ENCODE assay signal across 18 cellular contexts in the genomic region with DNA sequence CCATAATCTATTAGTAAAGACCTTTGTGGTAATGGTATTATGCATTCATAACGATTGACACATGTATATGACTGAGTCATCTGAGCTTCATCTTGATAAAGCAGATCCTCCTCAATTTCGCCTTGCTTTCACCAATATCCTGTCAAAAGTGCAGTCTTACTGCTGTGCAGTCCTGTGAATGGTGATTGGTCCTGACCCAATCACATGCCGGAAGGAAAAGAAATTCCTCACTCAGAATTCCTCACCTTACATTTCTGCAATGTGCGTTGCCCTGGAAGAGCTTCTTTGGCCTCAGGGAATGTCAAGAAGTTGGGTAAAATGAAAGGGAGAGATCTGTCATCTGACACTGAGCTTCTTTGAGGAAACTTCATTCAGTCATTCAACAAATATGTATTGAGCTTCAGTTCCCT.
DNase-seq lines count a peak whose midpoint lies in the region; FAIRE-seq and TF ChIP-seq lines count a peak whose summit lies in the region.
"Had no signal": no experiment of that assay in that cellular context is flagged by ENCODE, and none has a peak within 500 bp of the region (broad histone marks: within the 10 kb centered on the region; RNA-seq: fewer than 3 reads in every experiment).

No MANE protein-coding gene starts in this region.

- intact Hi-C loops in esophagus squamous epithelium (cut with DNase I): no loop called here

- H3K9me3 ChIP-seq in keratinocyte (ENCODE audit: control insufficient read depth, low read depth, low read length): no peaks in the 10 kb centered on the region
- H3K9me3 ChIP-seq in esophagus squamous epithelium: no peaks in the 10 kb centered on the region
- H3K9me3 ChIP-seq: sigmoid colon had no signal

- H3K9me1 ChIP-seq in keratinocyte (ENCODE audit: control insufficient read depth, extremely low read depth, insufficient read depth, low read length): no peaks in the 10 kb centered on the region

- TF ChIP-seq CTCF in keratinocyte (optimal IDR thresholded peaks at IDR 0.05 in 1 of 3, IDR thresholded peaks at IDR 0.05 in 1 of 3, conservative IDR thresholded peaks at IDR 0.05 in 1 of 3; ENCODE audit: extremely low read depth in 1 of 3, insufficient read depth in 2 of 3, low read length in 3 of 3) (no peak), esophagus squamous epithelium (IDR thresholded peaks at IDR 0.05) (no peak)

- H3K36me3 ChIP-seq in keratinocyte (ENCODE audit: control insufficient read depth in 2 of 2, extremely low read depth in 1 of 2, insufficient read depth in 2 of 2, low read length in 2 of 2) (no peaks in the 10 kb centered on the region), esophagus squamous epithelium (no peaks in the 10 kb centered on the region)
- H3K36me3 ChIP-seq: sigmoid colon had no signal

- no peak overlapping the region for H3K4me3 ChIP-seq in keratinocyte (ENCODE audit: control insufficient read depth in 2 of 3, extremely low read depth in 1 of 3, insufficient read depth in 2 of 3, low read depth in 1 of 3, low read length in 3 of 3)
- no peak overlapping the region for H3K4me3 ChIP-seq in esophagus squamous epithelium
- H3K4me3 ChIP-seq: GM12878, sigmoid colon had no signal

- H3K9ac ChIP-seq in keratinocyte (ENCODE audit: control insufficient read depth, extremely low read depth, insufficient read depth, low read length): no peak overlapping the region

- H3K27ac ChIP-seq in keratinocyte (ENCODE audit: control insufficient read depth, insufficient read depth, low read length) (peak overlapping the region; percentile 68), esophagus squamous epithelium (no peak overlapping the region)
- H3K27ac ChIP-seq: sigmoid colon had no signal

- no peaks in the 10 kb centered on the region for H4K20me1 ChIP-seq in keratinocyte (ENCODE audit: control insufficient read depth, extremely low read depth, insufficient read depth, low read length)

- H3K4me2 ChIP-seq in keratinocyte (ENCODE audit: control insufficient read depth, extremely low read depth, insufficient read depth, low read depth, low read length): peak overlapping the region; percentile 67

- no peak overlapping the region for H2AFZ ChIP-seq in keratinocyte (ENCODE audit: control insufficient read depth, low read length)

- dilution Hi-C loops in keratinocyte (cut with MboI; ENCODE audit: extremely low pct_ligation_motif_present, low sequenced_read_pairs): no loop called here

- no peak for FAIRE-seq in HTR-8/SVneo (lab: Jason Lieb, UNC)
- FAIRE-seq in keratinocyte (lab: Jason Lieb, UNC): peak; percentile 99
- FAIRE-seq: G401.6, GM12878 had no signal

- no peak for TF ChIP-seq POLR2A in esophagus squamous epithelium (IDR thresholded peaks at IDR 0.05)

- H3K79me2 ChIP-seq in keratinocyte (ENCODE audit: control insufficient read depth, insufficient read depth, low read length): no peaks in the 10 kb centered on the region

- 62 to 63% methylated on average over 4 of the region's 4 CpGs for WGBS in esophagus squamous epithelium, 2 donors

- DNase-seq in EH (ENCODE audit: low read depth) (peak; percentile 91), HTR-8/SVneo (ENCODE audit: insufficient read length, low spot score) (peak; percentile 61), amniotic stem cell (lab: John Stamatoyannopoulos, UW) (peak; percentile 41), keratinocyte (ENCODE audit: low read depth, low spot score) (peak; percentile 97), HK-2 (ENCODE audit: unreplicated experiment) (no peak), DMS53 treated with DMSO at 0.1 percent for 48 hours (lab: John Stamatoyannopoulos, UW; ENCODE audit: unreplicated experiment) (no peak), esophagus squamous epithelium (lab: John Stamatoyannopoulos, UW) (no peak)
- DNase-seq in activated T-cell treated with anti-CD3 and anti-CD28 coated beads, Interleukin-2, amount 50 U/mL, for 1 hour: no peak
- DNase-seq: activated CD4-positive, alpha-beta T cell treated with anti-CD3 and anti-CD28 coated beads, Interleukin-2, amount 50 U/mL, for 4 hours; COR-L47; KG1; NCI-H2081 treated with DMSO at 0.1 percent for 48 hours; NCI-H69; sigmoid colon; stimulated activated CD4-positive, alpha-beta T cell treated with anti-CD3 and anti-CD28 coated beads, Interleukin-2, amount 100 ng/mL, for 24 hours; SW 1271 had no signal

- no peaks in the 10 kb centered on the region for H3K27me3 ChIP-seq in keratinocyte (ENCODE audit: control insufficient read depth, extremely low read depth, insufficient read depth, low read length)
- no peaks in the 10 kb centered on the region for H3K27me3 ChIP-seq in esophagus squamous epithelium
- H3K27me3 ChIP-seq: sigmoid colon had no signal

- H3K4me1 ChIP-seq in keratinocyte (ENCODE audit: control insufficient read depth, extremely low read depth, insufficient read depth, low read length) (peaks cover 26% of the 10 kb centered on the region), esophagus squamous epithelium (no peaks in the 10 kb centered on the region)
- H3K4me1 ChIP-seq: sigmoid colon had no signal

Comparison
In these comparisons a context has a peak if more than half of its experiments do, and no peak if none do; other contexts are left out.
1. DNase-seq: peak in EH (single experiment), HTR-8/SVneo (single experiment), amniotic stem cell (single experiment) and keratinocyte (single experiment); none in HK-2 (single experiment), DMS53 treated with DMSO at 0.1 percent for 48 hours (single experiment), activated T-cell treated with anti-CD3 and anti-CD28 coated beads, Interleukin-2, amount 50 U/mL, for 1 hour (single experiment) and esophagus squamous epithelium (single experiment).